ENCODE assay signal across 13 cellular contexts in genomic region chr9:33137271-33137670, GRCh38. TPM values are rescaled to one million over a fixed set of nuclear protein-coding genes. Genes with fewer than 3 reads are reported as not detected.
DNase-seq lines count a peak whose midpoint lies in the region; ATAC-seq and TF ChIP-seq lines count a peak whose summit lies in the region.
"Had no signal": no experiment of that assay in that cellular context is flagged by ENCODE, and none has a peak within 500 bp of the region (broad histone marks: within the 10 kb centered on the region; RNA-seq: fewer than 3 reads in every experiment).

No MANE protein-coding gene starts in this region.

- H3K4me1 ChIP-seq in mammary epithelial cell (ENCODE audit: insufficient read depth, low read length): peaks cover 17% of the 10 kb centered on the region
- H3K4me1 ChIP-seq: BE2C had no signal

- ATAC-seq in activated B cell treated with CpG ODN at 0.5 μM for 24 hours (ENCODE audit: low read depth): no peak
- no peak for ATAC-seq in left lobe of liver
- no peak for ATAC-seq in stimulated activated naive B cell treated with anti-CD40 and anti-IgM and Interleukin-4, amounts not matched to agents 10 μg/mL and 1 μg/mL and 100 μg/mL, for 72 hours (replicated peaks)
- ATAC-seq in HG02938 (IDR thresholded peaks at IDR 0.05; ENCODE audit: unreplicated experiment): no peak
- no peak for ATAC-seq in HG03571 (IDR thresholded peaks at IDR 0.05; ENCODE audit: unreplicated experiment)

- H3K27me3 Mint-ChIP-seq in MCF 10A (ENCODE audit: insufficient read depth, unreplicated experiment) (no peaks in the 10 kb centered on the region), activated B cell treated with CpG ODN at 0.5 μM for 24 hours (no peaks in the 10 kb centered on the region)
- H3K27me3 Mint-ChIP-seq in stimulated activated naive B cell treated with anti-CD40 and anti-IgM and Interleukin-4, amounts not matched to agents 10 μg/mL and 1 μg/mL and 100 μg/mL, for 72 hours: no peaks in the 10 kb centered on the region

- peaks cover 6% of the 10 kb centered on the region for H3K36me3 ChIP-seq in mammary epithelial cell (ENCODE audit: insufficient read depth, low read length)
- H3K36me3 ChIP-seq: BE2C had no signal

- no peak for DNase-seq in MCF 10A (ENCODE audit: unreplicated experiment)
- no peak for DNase-seq in mammary epithelial cell
- no peak for DNase-seq in activated B cell treated with CpG ODN at 0.5 μM for 24 hours
- DNase-seq in left lobe of liver (ENCODE audit: low spot score): peak; percentile 29
- DNase-seq in stimulated activated naive B cell treated with anti-CD40 and anti-IgM and Interleukin-4, amounts not matched to agents 10 μg/mL and 1 μg/mL and 100 μg/mL, for 72 hours: no peak
- DNase-seq in AG08396 (ENCODE audit: low spot score): no peak
- DNase-seq: BE2C; central memory CD4-positive, alpha-beta T cell; NCI-H2081 treated with DMSO at 0.1 percent for 48 hours; nucleus accumbens; OCI-M1 had no signal

- no peaks in the 10 kb centered on the region for H3K27me3 ChIP-seq in mammary epithelial cell (ENCODE audit: insufficient read depth, low read length)
- H3K27me3 ChIP-seq: BE2C had no signal

- CTCF ChIA-PET in MCF 10A (lab: Yijun Ruan, JAX): no interaction called here
- CTCF ChIA-PET in mammary epithelial cell (lab: Charles Lee; ENCODE audit: low non-redundant PET): no interaction called here
- CTCF ChIA-PET in activated B cell treated with CpG ODN at 0.5 μM for 24 hours (lab: Charles Lee): interaction anchor here (1.0 to 2.2 kb wide), 4 partner anchors 12 to 89 kb away, joined by 3 to 13 read pairs (median 5); no protein-coding TSS in a partner anchor

- H3K27ac ChIP-seq in mammary epithelial cell (ENCODE audit: insufficient read depth, low read depth, low read length): no peak overlapping the region

- POLR2A ChIA-PET in MCF 10A (lab: Yijun Ruan, JAX) (interaction anchor here (1.0 to 14.7 kb wide), 4 partner anchors 7 to 55 kb away, joined by 3 to 242 read pairs (median 38); partner anchors contain the start of gene B4GALT1), activated B cell treated with CpG ODN at 0.5 μM for 24 hours (lab: Charles Lee) (interaction anchor here (1.1 to 19.6 kb wide), 7 partner anchors 10 to 65 kb away, joined by 3 to 593 read pairs (median 5); partner anchors contain the start of genes B4GALT1 and SMU1)

- no peaks in the 10 kb centered on the region for H3K9me3 ChIP-seq in mammary epithelial cell (replicated peaks; ENCODE audit: insufficient read depth, low read length)
- H3K9me3 ChIP-seq: BE2C had no signal

- H3K4me3 Mint-ChIP-seq in MCF 10A (ENCODE audit: unreplicated experiment) (no peak overlapping the region), activated B cell treated with CpG ODN at 0.5 μM for 24 hours (peak overlapping the region; percentile 61)
- peak overlapping the region in 1 of 2 donors; percentile 44 for H3K4me3 Mint-ChIP-seq in stimulated activated naive B cell treated with anti-CD40 and anti-IgM and Interleukin-4, amounts not matched to agents 10 μg/mL and 1 μg/mL and 100 μg/mL, for 72 hours

- no peaks in the 10 kb centered on the region for H4K20me1 ChIP-seq in mammary epithelial cell (ENCODE audit: insufficient read depth, low read length)

- H3K9ac ChIP-seq in mammary epithelial cell (ENCODE audit: insufficient read depth, low read length): no peak overlapping the region

- TF ChIP-seq CTCF in MCF 10A (IDR thresholded peaks at IDR 0.05; ENCODE audit: unreplicated experiment): no peak
- no peak for TF ChIP-seq CTCF in mammary epithelial cell (conservative IDR thresholded peaks at IDR 0.05 in 1 of 2, IDR thresholded peaks at IDR 0.05 in 1 of 2; ENCODE audit: extremely low read depth in 1 of 2, insufficient read depth in 1 of 2, low read depth in 1 of 2, low read length in 2 of 2)
- no peak for TF ChIP-seq CTCF in activated B cell treated with CpG ODN at 0.5 μM for 24 hours (IDR thresholded peaks at IDR 0.05)

- no peak overlapping the region for H2AFZ ChIP-seq in mammary epithelial cell (ENCODE audit: low read depth, low read length)

- H3K36me3 Mint-ChIP-seq in MCF 10A (ENCODE audit: insufficient read depth, unreplicated experiment) (peaks cover 89% of the 10 kb centered on the region), activated B cell treated with CpG ODN at 0.5 μM for 24 hours (ENCODE audit: low read depth) (peaks cover 58% of the 10 kb centered on the region)
- peaks cover 25 to 54% of the 10 kb centered on the region in 2 donors for H3K36me3 Mint-ChIP-seq in stimulated activated naive B cell treated with anti-CD40 and anti-IgM and Interleukin-4, amounts not matched to agents 10 μg/mL and 1 μg/mL and 100 μg/mL, for 72 hours

- peak overlapping the region; percentile 10 for H3K27ac Mint-ChIP-seq in MCF 10A (ENCODE audit: low read depth, unreplicated experiment)
- H3K27ac Mint-ChIP-seq in activated B cell treated with CpG ODN at 0.5 μM for 24 hours: peak overlapping the region; percentile 97
- peak overlapping the region; percentile 90 for H3K27ac Mint-ChIP-seq in stimulated activated naive B cell treated with anti-CD40 and anti-IgM and Interleukin-4, amounts not matched to agents 10 μg/mL and 1 μg/mL and 100 μg/mL, for 72 hours

- H3K4me3 ChIP-seq in mammary epithelial cell (replicated peaks in 1 of 3; ENCODE audit: insufficient read depth in 1 of 3, low read depth in 2 of 3, low read length in 3 of 3): no peak overlapping the region

- no peaks in the 10 kb centered on the region for H3K9me3 Mint-ChIP-seq in MCF 10A (ENCODE audit: unreplicated experiment)
- no peaks in the 10 kb centered on the region for H3K9me3 Mint-ChIP-seq in activated B cell treated with CpG ODN at 0.5 μM for 24 hours
- H3K9me3 Mint-ChIP-seq in stimulated activated naive B cell treated with anti-CD40 and anti-IgM and Interleukin-4, amounts not matched to agents 10 μg/mL and 1 μg/mL and 100 μg/mL, for 72 hours: no peaks in the 10 kb centered on the region

- dilution Hi-C loops in mammary epithelial cell (cut with HindIII; ENCODE audit: low sequenced_read_pairs): no loop called here

- in situ Hi-C loops in mammary epithelial cell (cut with MboI; ENCODE audit: low sequenced_read_pairs in 2 of 2): no loop called here

- H3K4me1 Mint-ChIP-seq in MCF 10A (ENCODE audit: insufficient read depth, unreplicated experiment) (peaks cover 50% of the 10 kb centered on the region), activated B cell treated with CpG ODN at 0.5 μM for 24 hours (peaks cover 96% of the 10 kb centered on the region)
- H3K4me1 Mint-ChIP-seq in stimulated activated naive B cell treated with anti-CD40 and anti-IgM and Interleukin-4, amounts not matched to agents 10 μg/mL and 1 μg/mL and 100 μg/mL, for 72 hours: peaks cover 71 to 87% of the 10 kb centered on the region in 2 donors

- intact Hi-C loops in MCF 10A (cut with micrococcal nuclease) (no loop called here), mammary epithelial cell (cut with micrococcal nuclease) (no loop called here), activated B cell treated with CpG ODN at 0.5 μM for 24 hours (cut with micrococcal nuclease) (no loop called here)

- BruUV-seq in MCF 10A (replicated peaks; lab: Mats Ljungman, UMichigan): no TSS peak
- BruUV-seq in mammary epithelial cell (replicated peaks; lab: Mats Ljungman, UMichigan): no TSS peak

- H3K79me2 ChIP-seq in mammary epithelial cell (ENCODE audit: insufficient read depth, low read length): peaks cover 91% of the 10 kb centered on the region

- no peak overlapping the region for H3K4me2 ChIP-seq in mammary epithelial cell (ENCODE audit: insufficient read depth, low read depth, low read length)

- 67% methylated on average over 3 of the region's 3 CpGs for WGBS in mammary epithelial cell (ENCODE audit: low coverage, missing lambda C conversion rate)

RNA-seq across cellular contexts. Expression of gene B4GALT1, which starts 29.9 kb away (rescaled TPM):
- total RNA-seq in MCF 10A (2022): 155 and 184 TPM in 2 replicates
- total RNA-seq in mammary epithelial cell: 100 to 1,000 TPM in 1 of 2 donors, 10 to 100 TPM in 1; 82.2 to 135 TPM
- 69.9 TPM for polyA plus RNA-seq in mammary epithelial cell
- 212 TPM for polyA minus RNA-seq in mammary epithelial cell
- total RNA-seq in activated B cell treated with CpG ODN at 0.5 μM for 24 hours: 111 and 118 TPM in 2 replicates
- total RNA-seq in left lobe of liver: 48.2 TPM

Comparison
In these comparisons a context has a peak if more than half of its experiments do, and no peak if none do; other contexts are left out.
1. H3K27ac Mint-ChIP-seq: peak in every context shown above with its lines; median percentile 97 in activated B cell treated with CpG ODN at 0.5 μM for 24 hours; 90 in stimulated activated naive B cell treated with anti-CD40 and anti-IgM and Interleukin-4, amounts not matched to agents 10 μg/mL and 1 μg/mL and 100 μg/mL, for 72 hours; 10 in MCF 10A.